ENCODE assay signal across 8 cellular contexts in the genomic region with DNA sequence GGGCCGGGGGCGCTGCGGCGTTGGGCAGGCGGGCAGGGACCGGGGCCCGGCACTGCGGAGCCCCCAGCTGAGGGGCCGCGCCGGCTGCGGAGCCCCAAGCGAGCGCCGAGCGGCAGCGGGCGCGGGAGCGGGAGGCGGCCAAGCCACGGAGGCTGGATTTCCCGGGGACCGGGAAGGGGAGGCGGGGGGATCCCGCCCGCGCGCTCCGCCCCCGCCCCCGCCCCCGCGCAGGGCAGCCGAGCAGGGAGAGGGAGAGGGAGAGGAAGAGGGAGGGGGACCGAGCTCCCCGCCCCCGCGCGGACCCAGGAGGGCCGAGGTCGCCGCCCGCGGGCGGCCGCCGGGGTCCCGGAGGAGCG. TPM values are rescaled to one million over a fixed set of nuclear protein-coding genes. Genes with fewer than 3 reads are reported as not detected.
DNase-seq lines count a peak whose midpoint lies in the region; ATAC-seq lines count a peak whose summit lies in the region.

A gene with protein sequence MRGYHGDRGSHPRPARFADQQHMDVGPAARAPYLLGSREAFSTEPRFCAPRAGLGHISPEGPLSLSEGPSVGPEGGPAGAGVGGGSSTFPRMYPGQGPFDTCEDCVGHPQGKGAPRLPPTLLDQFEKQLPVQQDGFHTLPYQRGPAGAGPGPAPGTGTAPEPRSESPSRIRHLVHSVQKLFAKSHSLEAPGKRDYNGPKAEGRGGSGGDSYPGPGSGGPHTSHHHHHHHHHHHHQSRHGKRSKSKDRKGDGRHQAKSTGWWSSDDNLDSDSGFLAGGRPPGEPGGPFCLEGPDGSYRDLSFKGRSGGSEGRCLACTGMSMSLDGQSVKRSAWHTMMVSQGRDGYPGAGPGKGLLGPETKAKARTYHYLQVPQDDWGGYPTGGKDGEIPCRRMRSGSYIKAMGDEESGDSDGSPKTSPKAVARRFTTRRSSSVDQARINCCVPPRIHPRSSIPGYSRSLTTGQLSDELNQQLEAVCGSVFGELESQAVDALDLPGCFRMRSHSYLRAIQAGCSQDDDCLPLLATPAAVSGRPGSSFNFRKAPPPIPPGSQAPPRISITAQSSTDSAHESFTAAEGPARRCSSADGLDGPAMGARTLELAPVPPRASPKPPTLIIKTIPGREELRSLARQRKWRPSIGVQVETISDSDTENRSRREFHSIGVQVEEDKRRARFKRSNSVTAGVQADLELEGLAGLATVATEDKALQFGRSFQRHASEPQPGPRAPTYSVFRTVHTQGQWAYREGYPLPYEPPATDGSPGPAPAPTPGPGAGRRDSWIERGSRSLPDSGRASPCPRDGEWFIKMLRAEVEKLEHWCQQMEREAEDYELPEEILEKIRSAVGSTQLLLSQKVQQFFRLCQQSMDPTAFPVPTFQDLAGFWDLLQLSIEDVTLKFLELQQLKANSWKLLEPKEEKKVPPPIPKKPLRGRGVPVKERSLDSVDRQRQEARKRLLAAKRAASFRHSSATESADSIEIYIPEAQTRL (minus strand): TSS at position 154 of the 356 bp plus-strand sequence. CDS start 24,267 bp downstream, outside the sequence.

- H3K4me3 Mint-ChIP-seq in T-helper 17 cell, result peak within 1 kb of the TSS; percentile 86

- H3K36me3 ChIP-seq in iPS-15b (ENCODE audit: control insufficient read depth, insufficient read depth, low read length), result no peaks in the 10 kb centered on the region
- no peaks in the 10 kb centered on the region for H3K36me3 ChIP-seq in stomach smooth muscle (ENCODE audit: control insufficient read depth in 2 of 2, insufficient read depth in 2 of 2, low read length in 2 of 2)

- intact Hi-C loops in left cardiac atrium (cut with DNase I) (no loop called here), cardiac septum (cut with DNase I) (no loop called here)

- no peak within 1 kb of the TSS for H3K27ac Mint-ChIP-seq in T-helper 17 cell

- peak within 1 kb of the TSS; percentile 76 for H3K4me3 ChIP-seq in iPS-15b (ENCODE audit: low read depth, low read length)
- H3K4me3 ChIP-seq in stomach smooth muscle (ENCODE audit: low read length in 2 of 2), result peak within 1 kb of the TSS; percentile 16 to 59

- H3K27me3 ChIP-seq in iPS-15b (ENCODE audit: control insufficient read depth, insufficient read depth, low read length), result peaks cover 22% of the 10 kb centered on the region
- H3K27me3 ChIP-seq in stomach smooth muscle (ENCODE audit: control insufficient read depth in 1 of 2, insufficient read depth in 2 of 2, low read length in 2 of 2), result peaks cover 43 to 55% of the 10 kb centered on the region in 2 donors

- peaks cover 61% of the 10 kb centered on the region for H3K27me3 Mint-ChIP-seq in T-helper 17 cell

- no peak within 1 kb of the TSS for H3K9ac ChIP-seq in iPS-15b (ENCODE audit: low read depth, low read length)
- no peak within 1 kb of the TSS for H3K9ac ChIP-seq in stomach smooth muscle (ENCODE audit: low read length in 2 of 2)

- peak; percentile 10 to 19 for ATAC-seq in left cardiac atrium
- ATAC-seq in T-helper 17 cell, result peak; percentile 49
- no peak for ATAC-seq in HG02970 (IDR thresholded peaks at IDR 0.05; ENCODE audit: low FRiP score, unreplicated experiment)

- peaks cover 4% of the 10 kb centered on the region for H3K36me3 Mint-ChIP-seq in T-helper 17 cell (ENCODE audit: low read depth)

- H3K4me1 Mint-ChIP-seq in T-helper 17 cell, result peaks cover 6% of the 10 kb centered on the region

- H3K27ac ChIP-seq in stomach smooth muscle (ENCODE audit: low read length), result no peak within 1 kb of the TSS

- H3K4me1 ChIP-seq in iPS-15b (ENCODE audit: control insufficient read depth, insufficient read depth, low read length) (peaks cover 15% of the 10 kb centered on the region), stomach smooth muscle (ENCODE audit: control insufficient read depth, insufficient read depth, low read length) (peaks cover 11% of the 10 kb centered on the region)

- DNase-seq in left cardiac atrium (no peak), cardiac septum (ENCODE audit: low spot score) (no peak), T-helper 17 cell (no peak), Kasumi-1 (lab: John Stamatoyannopoulos, UW) (no peak), HuH-7.5 (ENCODE audit: low spot score) (no peak)

- H3K9me3 ChIP-seq in T-helper 17 cell (ENCODE audit: control insufficient read depth, low read length, poor library complexity, severe bottlenecking) (no peaks in the 10 kb centered on the region), iPS-15b (ENCODE audit: control insufficient read depth, insufficient read depth, low read length) (no peaks in the 10 kb centered on the region), stomach smooth muscle (ENCODE audit: control insufficient read depth in 2 of 2, low read length in 2 of 2) (peaks cover 0 to 2% of the 10 kb centered on the region in 2 donors)

RNA-seq across cellular contexts. Expression of the gene that starts here (rescaled TPM):
- total RNA-seq in left cardiac atrium (under 1 TPM; 0.18 to 0.38 TPM), cardiac septum (0.11 TPM), T-helper 17 cell (under 1 TPM; 0.55 to 0.75 TPM)

Comparison
In these comparisons a context has a peak if more than half of its experiments do, and no peak if none do; other contexts are left out.
1. Peak in ATAC-seq in left cardiac atrium; RNA of the gene not detected or under 1 TPM.
2. Peak in ATAC-seq in T-helper 17 cell; RNA of the gene not detected or under 1 TPM.